In the genomic region with DNA sequence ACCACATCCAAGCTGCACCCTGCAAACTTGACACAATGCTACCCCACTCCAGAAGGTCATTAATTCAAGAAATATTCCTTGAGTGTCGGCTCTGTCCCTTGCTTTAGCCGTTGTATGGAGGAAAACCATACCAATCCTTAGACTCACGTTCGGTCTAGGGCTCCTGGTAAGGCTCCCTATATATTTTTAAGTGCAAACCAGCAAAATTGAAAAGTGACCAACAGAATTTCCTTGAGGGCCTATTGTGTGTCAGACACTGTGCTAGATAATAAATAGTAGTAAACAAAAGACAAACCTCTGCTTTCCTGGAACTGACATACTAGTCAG, we compare ENCODE assay signal across 2 cellular contexts.
TF ChIP-seq lines count a peak whose summit lies in the region.

No MANE protein-coding gene starts in this region.

TF ChIP-seq in HEK293, 187 proteins besides CTCF, POLR2A, EP300 and RAD21 (continued from another document):
- TF ChIP-seq YY1 (tag by site-specific recombination; IDR thresholded peaks at IDR 0.05) (no peak), ZNF623 (tag by site-specific recombination; IDR thresholded peaks at IDR 0.05) (no peak), ZNF350 (tag by site-specific recombination; IDR thresholded peaks at IDR 0.05) (no peak), ZNF416 (tag by site-specific recombination; IDR thresholded peaks at IDR 0.05) (no peak), ZNF175 (tag by site-specific recombination; IDR thresholded peaks at IDR 0.05) (no peak), ZNF555 (tag by site-specific recombination; conservative IDR thresholded peaks at IDR 0.05) (no peak)

TF ChIP-seq in WTC11, 78 proteins besides CTCF, POLR2A, EP300 and RAD21 (continued from another document):
- TF ChIP-seq ARID4B (CRISPR knock-in tag; IDR thresholded peaks at IDR 0.05; ENCODE audit: borderline replicate concordance) (no peak), FOXP1 (CRISPR knock-in tag; IDR thresholded peaks at IDR 0.05; ENCODE audit: borderline replicate concordance) (no peak), FOXK1 (CRISPR knock-in tag; IDR thresholded peaks at IDR 0.05) (no peak), ZNF396 (CRISPR knock-in tag; IDR thresholded peaks at IDR 0.05; ENCODE audit: borderline replicate concordance) (no peak), TEAD1 (CRISPR knock-in tag; IDR thresholded peaks at IDR 0.05) (no peak)
- TF ChIP-seq, protein P1, sequence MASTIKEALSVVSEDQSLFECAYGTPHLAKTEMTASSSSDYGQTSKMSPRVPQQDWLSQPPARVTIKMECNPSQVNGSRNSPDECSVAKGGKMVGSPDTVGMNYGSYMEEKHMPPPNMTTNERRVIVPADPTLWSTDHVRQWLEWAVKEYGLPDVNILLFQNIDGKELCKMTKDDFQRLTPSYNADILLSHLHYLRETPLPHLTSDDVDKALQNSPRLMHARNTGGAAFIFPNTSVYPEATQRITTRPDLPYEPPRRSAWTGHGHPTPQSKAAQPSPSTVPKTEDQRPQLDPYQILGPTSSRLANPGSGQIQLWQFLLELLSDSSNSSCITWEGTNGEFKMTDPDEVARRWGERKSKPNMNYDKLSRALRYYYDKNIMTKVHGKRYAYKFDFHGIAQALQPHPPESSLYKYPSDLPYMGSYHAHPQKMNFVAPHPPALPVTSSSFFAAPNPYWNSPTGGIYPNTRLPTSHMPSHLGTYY (CRISPR knock-in tag; IDR thresholded peaks at IDR 0.05): no peak
